In the genomic region with DNA sequence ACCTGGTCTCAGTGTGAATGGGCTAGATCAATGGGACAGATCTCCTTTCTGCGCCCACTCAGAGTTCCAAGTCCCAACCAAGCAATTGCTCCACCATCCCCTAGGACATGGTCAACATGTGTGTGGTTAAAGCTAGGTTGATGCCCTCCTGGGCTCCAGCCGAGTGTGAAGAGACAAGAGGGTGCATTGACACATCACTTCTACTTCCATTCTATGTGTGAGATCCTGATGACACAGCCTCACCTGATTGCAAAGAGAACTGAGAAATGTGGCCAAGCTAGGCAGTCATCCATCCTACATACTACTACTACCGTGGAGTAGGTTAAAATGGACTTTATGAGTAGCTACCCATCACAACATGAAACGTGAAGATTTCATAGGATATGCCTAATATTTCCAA, we compare ENCODE assay signal across 26 cellular contexts.
A peak's percentile ranks its signal among the peaks of the same experiment; 100 is the strongest.
DNase-seq lines count a peak whose midpoint lies in the region; ATAC-seq, FAIRE-seq and TF ChIP-seq lines count a peak whose summit lies in the region.
"Had no signal": no experiment of that assay in that cellular context is flagged by ENCODE, and none has a peak within 500 bp of the region (broad histone marks: within the 10 kb centered on the region; RNA-seq: fewer than 3 reads in every experiment).

No MANE protein-coding gene starts in this region.

- SMC1A ChIA-PET in GM12878 (lab: Charles Lee; ENCODE audit: uncharacterized antibody, unreplicated experiment) = interaction anchor here (0.8 to 2.3 kb wide), 4 partner anchors 15 to 100 kb away, joined by 3 to 8 read pairs (median 4); no protein-coding TSS in a partner anchor

- FAIRE-seq in GM12878 (lab: Jason Lieb, UNC) = no peak
- FAIRE-seq: G401.6, RCC 7860 had no signal

- H3K4me1 ChIP-seq in GM12878 (ENCODE audit: control insufficient read depth, insufficient read depth, low read length) = no peaks in the 10 kb centered on the region
- no peaks in the 10 kb centered on the region for H3K4me1 ChIP-seq in breast epithelium
- H3K4me1 ChIP-seq: Caco-2, HAP-1 had no signal

- H3K27ac ChIP-seq in GM12878 (ENCODE audit: control insufficient read depth, insufficient read depth) (no peak overlapping the region), breast epithelium (no peak overlapping the region)
- H3K27ac ChIP-seq: 22Rv1, C4-2B, HL-60, SK-N-MC had no signal

- TF ChIP-seq POLR2A in GM12878 (IDR thresholded peaks at IDR 0.05; ENCODE audit: low read depth, low read length) = no peak
- TF ChIP-seq POLR2A in breast epithelium (IDR thresholded peaks at IDR 0.05) = no peak

- BruUV-seq in GM12878 (replicated peaks; lab: Mats Ljungman, UMichigan) = no TSS peak

- ATAC-seq in GM18511 (IDR thresholded peaks at IDR 0.05; ENCODE audit: unreplicated experiment) = peak; percentile 52
- ATAC-seq in HG02938 (IDR thresholded peaks at IDR 0.05; ENCODE audit: unreplicated experiment) = peak; percentile 77
- peak; percentile 72 for ATAC-seq in GM12878
- ATAC-seq: CD8-positive, alpha-beta T cell had no signal

- H3K4me2 ChIP-seq in GM12878 (ENCODE audit: control insufficient read depth, insufficient read depth) = no peak overlapping the region

- H4K20me1 ChIP-seq in GM12878 (ENCODE audit: control insufficient read depth, insufficient read depth) = no peaks in the 10 kb centered on the region

- in situ Hi-C loops in GM12878 (cut with MboI) = no loop called here

- no peak overlapping the region for H2AFZ ChIP-seq in GM12878 (ENCODE audit: control insufficient read depth, low read depth, low read length)

- CTCF ChIA-PET in GM12878 (lab: Yijun Ruan, JAX) = interaction anchor here (1.9 kb wide), 1 partner anchor 40 kb away, joined by 4 read pairs; no protein-coding TSS in a partner anchor
- CTCF ChIA-PET in HEK293T (lab: Yijun Ruan, JAX) = no interaction called here

- POLR2A ChIA-PET in GM12878 (lab: Charles Lee) (no interaction called here), HEK293T (lab: Yijun Ruan, JAX) (no interaction called here)

- RAD21 ChIA-PET in GM12878 (lab: Charles Lee; ENCODE audit: unreplicated experiment) = no interaction called here

- H3K9me3 ChIP-seq in GM12878 (replicated peaks; ENCODE audit: control insufficient read depth, insufficient read depth, low read length) (no peaks in the 10 kb centered on the region), breast epithelium (no peaks in the 10 kb centered on the region)
- H3K9me3 ChIP-seq: Caco-2, HAP-1 had no signal

- H3K79me2 ChIP-seq in GM12878 (ENCODE audit: control insufficient read depth, insufficient read depth, low read length) = no peaks in the 10 kb centered on the region

- no peak for TF ChIP-seq CTCF in GM12878 (IDR thresholded peaks at IDR 0.05 in 2 of 3, conservative IDR thresholded peaks at IDR 0.05 in 1 of 3; ENCODE audit: control insufficient read depth in 2 of 3, extremely low read depth in 1 of 3, insufficient read depth in 1 of 3, low read depth in 3 of 3, low read length in 3 of 3)
- no peak for TF ChIP-seq CTCF in breast epithelium (IDR thresholded peaks at IDR 0.05)

- intact Hi-C loops in GM12878 (cut with micrococcal nuclease; ENCODE audit: unreplicated experiment) = no loop called here
- intact Hi-C loops in breast epithelium (cut with DNase I; ENCODE audit: low total_unique reads) = no loop called here

- no peak for TF ChIP-seq RAD21 in GM12878 (IDR thresholded peaks at IDR 0.05; ENCODE audit: insufficient read depth, low read depth, low read length)

- TF ChIP-seq EP300 in GM12878 (IDR thresholded peaks at IDR 0.05; ENCODE audit: borderline replicate concordance in 1 of 2, control insufficient read depth in 1 of 2, low read depth in 2 of 2, low read length in 2 of 2) = no peak

- no peak overlapping the region for H3K9ac ChIP-seq in GM12878 (ENCODE audit: control insufficient read depth, insufficient read depth, low read length)

- no peak overlapping the region for H3K4me3 ChIP-seq in GM12878
- no peak overlapping the region for H3K4me3 ChIP-seq in breast epithelium
- H3K4me3 ChIP-seq: HAP-1, SK-N-MC had no signal

- no peak for DNase-seq in GM12878 (ENCODE audit: low read depth, low spot score)
- DNase-seq in kidney tubule cell (ENCODE audit: low spot score) = peak; percentile 71
- no peak for DNase-seq in epidermal melanocyte (ENCODE audit: insufficient read length, low spot score)
- no peak for DNase-seq in HEK293T (ENCODE audit: extremely low spot score)
- no peak for DNase-seq in breast epithelium (ENCODE audit: low spot score in 2 of 2)
- DNase-seq: Caco-2; CD8-positive, alpha-beta T cell; GOT3; NCI-H1048; NCI-H1417; NCI-H1694; NCI-H2081; NCI-H2227 treated with DMSO at 0.1 percent for 48 hours; NCI-H510A; NCI-H69; OCI-M1; SIG-M5 had no signal

- 20% methylated on average over 4 of the region's 4 CpGs for WGBS in GM12878 (ENCODE audit: insufficient coverage, insufficient replicate concordance, low lambda C conversion rate, missing lambda C conversion rate)

- H3K27me3 ChIP-seq in GM12878 (replicated peaks in 1 of 2; ENCODE audit: control insufficient read depth in 2 of 2, insufficient read depth in 2 of 2, low read length in 1 of 2) (no peaks in the 10 kb centered on the region), breast epithelium (no peaks in the 10 kb centered on the region)

- H3K36me3 ChIP-seq in GM12878 (ENCODE audit: control insufficient read depth in 2 of 2, insufficient read depth in 2 of 2, low read length in 1 of 2) (no peaks in the 10 kb centered on the region), breast epithelium (no peaks in the 10 kb centered on the region)
- H3K36me3 ChIP-seq: HAP-1 had no signal

TF ChIP-seq in GM12878, 131 proteins besides CTCF, POLR2A, EP300 and RAD21 (continues in another document):
- TF ChIP-seq MEF2B (IDR thresholded peaks at IDR 0.05; ENCODE audit: partially characterized antibody, poor library complexity, severe bottlenecking) (no peak), CHD2 (IDR thresholded peaks at IDR 0.05; ENCODE audit: borderline replicate concordance, low read depth, low read length) (no peak), CHD4 (IDR thresholded peaks at IDR 0.05) (no peak), CBX5 (IDR thresholded peaks at IDR 0.05; ENCODE audit: low read depth) (no peak)
- TF ChIP-seq, protein P1, sequence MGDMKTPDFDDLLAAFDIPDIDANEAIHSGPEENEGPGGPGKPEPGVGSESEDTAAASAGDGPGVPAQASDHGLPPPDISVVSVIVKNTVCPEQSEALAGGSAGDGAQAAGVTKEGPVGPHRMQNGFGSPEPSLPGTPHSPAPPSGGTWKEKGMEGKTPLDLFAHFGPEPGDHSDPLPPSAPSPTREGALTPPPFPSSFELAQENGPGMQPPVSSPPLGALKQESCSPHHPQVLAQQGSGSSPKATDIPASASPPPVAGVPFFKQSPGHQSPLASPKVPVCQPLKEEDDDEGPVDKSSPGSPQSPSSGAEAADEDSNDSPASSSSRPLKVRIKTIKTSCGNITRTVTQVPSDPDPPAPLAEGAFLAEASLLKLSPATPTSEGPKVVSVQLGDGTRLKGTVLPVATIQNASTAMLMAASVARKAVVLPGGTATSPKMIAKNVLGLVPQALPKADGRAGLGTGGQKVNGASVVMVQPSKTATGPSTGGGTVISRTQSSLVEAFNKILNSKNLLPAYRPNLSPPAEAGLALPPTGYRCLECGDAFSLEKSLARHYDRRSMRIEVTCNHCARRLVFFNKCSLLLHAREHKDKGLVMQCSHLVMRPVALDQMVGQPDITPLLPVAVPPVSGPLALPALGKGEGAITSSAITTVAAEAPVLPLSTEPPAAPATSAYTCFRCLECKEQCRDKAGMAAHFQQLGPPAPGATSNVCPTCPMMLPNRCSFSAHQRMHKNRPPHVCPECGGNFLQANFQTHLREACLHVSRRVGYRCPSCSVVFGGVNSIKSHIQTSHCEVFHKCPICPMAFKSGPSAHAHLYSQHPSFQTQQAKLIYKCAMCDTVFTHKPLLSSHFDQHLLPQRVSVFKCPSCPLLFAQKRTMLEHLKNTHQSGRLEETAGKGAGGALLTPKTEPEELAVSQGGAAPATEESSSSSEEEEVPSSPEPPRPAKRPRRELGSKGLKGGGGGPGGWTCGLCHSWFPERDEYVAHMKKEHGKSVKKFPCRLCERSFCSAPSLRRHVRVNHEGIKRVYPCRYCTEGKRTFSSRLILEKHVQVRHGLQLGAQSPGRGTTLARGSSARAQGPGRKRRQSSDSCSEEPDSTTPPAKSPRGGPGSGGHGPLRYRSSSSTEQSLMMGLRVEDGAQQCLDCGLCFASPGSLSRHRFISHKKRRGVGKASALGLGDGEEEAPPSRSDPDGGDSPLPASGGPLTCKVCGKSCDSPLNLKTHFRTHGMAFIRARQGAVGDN (IDR thresholded peaks at IDR 0.05) = no peak

TF ChIP-seq in HEK293T, 16 proteins besides CTCF, POLR2A, EP300 and RAD21:
- no peak for TF ChIP-seq FOXM1 (IDR thresholded peaks at IDR 0.05; ENCODE audit: borderline replicate concordance)
- TF ChIP-seq ZNF384 (IDR thresholded peaks at IDR 0.05) = no peak
